ENCODE assay signal across 8 cellular contexts in the genomic region with DNA sequence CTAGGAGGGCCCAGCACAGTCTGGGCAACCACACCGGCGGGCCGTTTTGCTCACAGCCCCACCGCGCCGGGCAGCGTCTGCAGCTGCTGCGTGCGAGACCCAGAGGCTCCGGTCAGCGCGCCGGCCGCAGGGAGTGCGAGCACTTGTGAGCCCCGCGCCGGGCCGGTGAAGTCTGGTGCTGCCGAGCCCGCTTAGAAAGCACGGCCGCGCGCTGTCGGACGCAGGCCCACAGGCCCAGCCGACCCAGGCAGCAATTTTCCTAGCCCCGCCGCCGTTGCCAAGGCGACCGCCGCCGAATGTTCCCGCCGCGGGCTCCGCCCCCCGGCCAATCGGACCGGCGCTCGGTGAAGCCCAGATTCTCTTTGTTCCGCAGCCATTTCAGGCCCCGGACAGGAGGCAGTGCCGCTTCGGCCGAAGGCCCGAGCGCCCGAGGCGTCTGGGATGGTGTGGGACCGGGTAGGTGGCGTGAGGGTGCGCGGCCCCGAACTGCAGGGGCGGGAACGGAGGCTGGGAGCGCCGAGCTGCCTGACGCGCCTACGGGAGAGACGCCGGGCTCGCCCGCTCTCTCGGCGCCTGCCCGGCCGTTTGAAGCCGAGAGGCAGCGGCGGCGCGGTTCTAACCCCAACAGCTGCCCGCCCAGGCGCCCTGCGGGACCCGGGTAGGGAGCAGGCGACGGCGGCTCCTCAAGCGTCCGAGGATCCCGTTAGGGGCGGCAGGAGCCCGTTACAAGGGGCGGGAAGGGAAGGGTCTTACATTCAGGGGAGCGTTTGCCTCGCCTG. TPM values are rescaled to one million over a fixed set of nuclear protein-coding genes. Genes with fewer than 3 reads are reported as not detected.
DNase-seq lines count a peak whose midpoint lies in the region; ATAC-seq and TF ChIP-seq lines count a peak whose summit lies in the region.

Gene TNPO1 (plus strand): TSS at position 365 of the 779 bp plus-strand sequence. CDS start 77 bp downstream, at position 442.

- DNase-seq in NCI-H1694 (lab: John Stamatoyannopoulos, UW): peak; percentile 40
- DNase-seq in T-helper 9 cell: peak; percentile 75
- peak; percentile 83 for DNase-seq in astrocyte of the cerebellum (ENCODE audit: low read depth)
- DNase-seq in hepatic stellate cell (ENCODE audit: low spot score): peak; percentile 86
- DNase-seq in vagina (ENCODE audit: extremely low spot score in 2 of 2): peak in 1 of 2 donors; percentile 92

- no peaks in the 10 kb centered on the region for H3K9me3 ChIP-seq in vagina

- TF ChIP-seq CTCF in astrocyte of the cerebellum (IDR thresholded peaks at IDR 0.05; ENCODE audit: low read depth, low read length, missing control alignments) (no peak), vagina (IDR thresholded peaks at IDR 0.05) (no peak)

- H3K27ac ChIP-seq in rectal smooth muscle tissue (ENCODE audit: low read depth, low read length): peak within 1 kb of the TSS; percentile 97
- peak within 1 kb of the TSS; percentile 96 for H3K27ac ChIP-seq in vagina

- H3K9ac ChIP-seq in rectal smooth muscle tissue (ENCODE audit: low read length): peak within 1 kb of the TSS; percentile 89

- H3K4me1 ChIP-seq in rectal smooth muscle tissue (ENCODE audit: control insufficient read depth, insufficient read depth, low read length): peaks cover 19% of the 10 kb centered on the region
- peaks cover 28% of the 10 kb centered on the region for H3K4me1 ChIP-seq in vagina

- intact Hi-C loops in vagina (cut with DNase I): no loop called here

- H3K4me3 ChIP-seq in astrocyte of the cerebellum (ENCODE audit: low read depth, low read length): peak within 1 kb of the TSS; percentile 84
- peak within 1 kb of the TSS; percentile 95 for H3K4me3 ChIP-seq in rectal smooth muscle tissue (ENCODE audit: low read length)
- peak within 1 kb of the TSS; percentile 69 to 97 for H3K4me3 ChIP-seq in vagina

- peak; percentile 89 for ATAC-seq in GM18498 (IDR thresholded peaks at IDR 0.05; ENCODE audit: unreplicated experiment)
- peak; percentile 82 for ATAC-seq in HG02852 (IDR thresholded peaks at IDR 0.05; ENCODE audit: unreplicated experiment)

- H3K27me3 ChIP-seq in rectal smooth muscle tissue (ENCODE audit: control insufficient read depth, insufficient read depth, low read length) (no peaks in the 10 kb centered on the region), vagina (no peaks in the 10 kb centered on the region)

- H3K36me3 ChIP-seq in rectal smooth muscle tissue (ENCODE audit: control insufficient read depth, insufficient read depth, low read length): no peaks in the 10 kb centered on the region
- H3K36me3 ChIP-seq in vagina: no peaks in the 10 kb centered on the region

- in situ Hi-C loops in astrocyte of the cerebellum (cut with HindIII; ENCODE audit: low sequenced_read_pairs): no loop called here

- peak in 1 of 2 donors; percentile 93 for TF ChIP-seq POLR2A in vagina (IDR thresholded peaks at IDR 0.05)

RNA-seq across cellular contexts. Expression of gene TNPO1, which starts in this region (rescaled TPM):
- 72.7 TPM for total RNA-seq in vagina
